1 cellular context compared by ENCODE assay signal in the genomic region with DNA sequence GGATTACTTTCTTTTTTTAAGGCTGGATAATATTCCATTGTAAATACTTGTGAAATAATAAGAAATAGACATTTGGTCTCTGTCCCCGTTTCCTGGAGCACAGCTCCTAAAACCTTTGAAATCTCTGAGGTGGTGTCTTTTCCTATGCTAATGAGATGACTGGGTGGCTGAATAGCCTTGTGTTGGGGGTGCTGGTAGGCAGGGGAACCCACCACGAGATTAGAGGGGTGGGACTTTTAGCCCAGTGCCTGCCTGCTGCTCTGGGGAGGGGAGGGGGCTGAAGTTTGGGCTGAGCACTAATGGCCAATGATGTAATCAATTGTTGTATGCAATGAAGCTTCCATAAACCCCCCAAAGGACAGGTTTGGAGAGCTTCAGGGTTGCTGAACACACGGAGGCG.
TF ChIP-seq lines count a peak whose summit lies in the region.

No MANE protein-coding gene starts in this region.

TF ChIP-seq in H1, 55 proteins besides CTCF, POLR2A, EP300 and RAD21:
- no peak for TF ChIP-seq JUN (IDR thresholded peaks at IDR 0.05; ENCODE audit: low read depth, low read length)
- TF ChIP-seq KDM1A (IDR thresholded peaks at IDR 0.05; ENCODE audit: borderline replicate concordance, low read length), result no peak
- no peak for TF ChIP-seq JUND (IDR thresholded peaks at IDR 0.05; ENCODE audit: low read length)
- no peak for TF ChIP-seq TCF12 (IDR thresholded peaks at IDR 0.05; ENCODE audit: low read depth, low read length)
- no peak for TF ChIP-seq CTBP2 (IDR thresholded peaks at IDR 0.05; ENCODE audit: borderline replicate concordance, insufficient read depth, insufficient read length, low read length)
- no peak for TF ChIP-seq TEAD4 (IDR thresholded peaks at IDR 0.05; ENCODE audit: low read depth, low read length)
- no peak for TF ChIP-seq RBBP5 (IDR thresholded peaks at IDR 0.05; ENCODE audit: borderline replicate concordance, low read depth, low read length)
- TF ChIP-seq, protein P1, sequence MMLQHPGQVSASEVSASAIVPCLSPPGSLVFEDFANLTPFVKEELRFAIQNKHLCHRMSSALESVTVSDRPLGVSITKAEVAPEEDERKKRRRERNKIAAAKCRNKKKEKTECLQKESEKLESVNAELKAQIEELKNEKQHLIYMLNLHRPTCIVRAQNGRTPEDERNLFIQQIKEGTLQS (IDR thresholded peaks at IDR 0.05; ENCODE audit: insufficient read depth, low read depth, low read length), result no peak
- no peak for TF ChIP-seq YY1 (IDR thresholded peaks at IDR 0.05; ENCODE audit: low read depth, low read length)
- no peak for TF ChIP-seq FOSL1 (IDR thresholded peaks at IDR 0.05; ENCODE audit: insufficient read depth, low read depth, low read length)
- TF ChIP-seq CBX5 (IDR thresholded peaks at IDR 0.05; ENCODE audit: low read depth, low read length), result no peak
- no peak for TF ChIP-seq HDAC2 (IDR thresholded peaks at IDR 0.05; ENCODE audit: borderline replicate concordance in 1 of 2, low read depth in 2 of 2, low read length in 2 of 2)
- TF ChIP-seq SUZ12 (IDR thresholded peaks at IDR 0.05; ENCODE audit: low read length), result no peak
TF ChIP-seq in H1: peak in this region for 0.
